ENCODE assay signal across 8 cellular contexts in the genomic region with DNA sequence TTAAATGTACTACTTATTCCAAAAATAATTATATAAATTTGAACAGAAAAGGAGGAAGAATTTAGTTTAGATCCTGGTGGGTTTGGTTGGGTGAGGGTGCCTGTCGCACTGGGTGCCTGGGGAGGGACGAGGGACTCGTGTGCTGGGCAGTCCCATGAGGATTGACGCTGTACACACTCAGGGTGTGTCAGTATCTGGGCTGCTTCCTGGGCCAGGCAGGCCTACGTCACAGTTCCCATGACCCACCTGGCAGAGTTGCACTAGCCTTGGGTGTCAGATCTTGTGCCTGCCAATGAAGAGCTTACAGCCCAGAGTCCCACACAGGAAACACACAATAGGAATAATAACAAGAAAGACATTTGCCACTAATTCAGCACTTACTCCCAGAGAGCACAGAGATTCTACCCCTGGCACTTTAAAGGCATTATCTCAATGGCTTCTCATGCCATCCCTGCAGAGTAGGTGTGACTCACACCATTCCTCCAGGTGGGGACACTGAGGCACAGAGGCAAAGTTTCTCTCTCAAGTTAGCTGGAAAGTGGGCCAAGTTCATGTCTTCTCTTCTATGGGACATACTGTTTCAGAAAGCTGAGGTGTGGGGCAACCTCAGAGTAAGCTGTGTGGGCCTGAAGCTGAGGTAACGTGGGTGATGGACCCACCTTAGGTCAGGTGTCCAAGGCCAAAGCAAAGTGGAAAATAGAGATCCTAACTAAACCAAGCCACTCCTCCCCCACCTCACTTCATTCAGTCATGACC. TPM values are rescaled to one million over a fixed set of nuclear protein-coding genes. Genes with fewer than 3 reads are reported as not detected.
DNase-seq lines count a peak whose midpoint lies in the region; TF ChIP-seq lines count a peak whose summit lies in the region.

No MANE protein-coding gene starts in this region.

- peaks cover 25% of the 10 kb centered on the region for H3K4me1 ChIP-seq in mesenchymal stem cell (ENCODE audit: control insufficient read depth, insufficient read depth, low read depth, low read length)

- no peak overlapping the region for H2AFZ ChIP-seq in mesenchymal stem cell (ENCODE audit: low read depth, low read length)

- no peak overlapping the region for H2BK15ac ChIP-seq in mesenchymal stem cell (ENCODE audit: low read depth, poor library complexity, severe bottlenecking)

- no peak overlapping the region for H4K91ac ChIP-seq in mesenchymal stem cell (ENCODE audit: low read length)

- no peaks in the 10 kb centered on the region for H3K36me3 Mint-ChIP-seq in chondrocyte (ENCODE audit: low read depth)
- peaks cover 20% of the 10 kb centered on the region for H3K36me3 Mint-ChIP-seq in HFFc6 (ENCODE audit: low read depth)

- H3K9ac ChIP-seq in mesenchymal stem cell (ENCODE audit: low read length): peak overlapping the region; percentile 19

- H3K27me3 Mint-ChIP-seq in chondrocyte (ENCODE audit: low read depth) (no peaks in the 10 kb centered on the region), HFFc6 (ENCODE audit: insufficient read depth) (no peaks in the 10 kb centered on the region)

- no peaks in the 10 kb centered on the region for H3K9me3 ChIP-seq in mesenchymal stem cell (ENCODE audit: control insufficient read depth, low read length)

- no peak overlapping the region for H4K8ac ChIP-seq in mesenchymal stem cell (ENCODE audit: low read length)

- 85% methylated on average over 6 of the region's 6 CpGs for WGBS in mesenchymal stem cell

- no peak overlapping the region for H3K14ac ChIP-seq in mesenchymal stem cell (ENCODE audit: low read length in 2 of 2)

- no peak overlapping the region for H3K4ac ChIP-seq in mesenchymal stem cell (ENCODE audit: low read depth in 1 of 2, low read length in 2 of 2)

- no peak overlapping the region for H3K4me2 ChIP-seq in mesenchymal stem cell (ENCODE audit: low read length, poor library complexity, severe bottlenecking)

- no peak overlapping the region for H3K18ac ChIP-seq in mesenchymal stem cell (ENCODE audit: low read depth in 1 of 2, low read length in 2 of 2)

- H3K36me3 ChIP-seq in mesenchymal stem cell (ENCODE audit: control insufficient read depth in 1 of 2, insufficient read depth in 2 of 2, low read depth in 1 of 2, low read length in 2 of 2): peaks cover 23 to 39% of the 10 kb centered on the region in 2 experiments
- peaks cover 5% of the 10 kb centered on the region for H3K36me3 ChIP-seq in brain microvascular endothelial cell (replicated peaks)

- no peak overlapping the region for H3K4me3 ChIP-seq in mesenchymal stem cell (ENCODE audit: insufficient read depth in 1 of 2, low read depth in 1 of 2, low read length in 2 of 2)
- H3K4me3 ChIP-seq in brain microvascular endothelial cell (ENCODE audit: low read depth, low read length): no peak overlapping the region

- DNase-seq in AG20443 (ENCODE audit: low spot score) (peak; percentile 16), NCI-H1436 treated with DMSO at 0.1 percent for 48 hours (lab: John Stamatoyannopoulos, UW) (peak; percentile 13), chondrocyte (ENCODE audit: low spot score) (no peak), mesenchymal stem cell (no peak), brain microvascular endothelial cell (no peak), NCI-H510A treated with DMSO at 0.1 percent for 48 hours (lab: John Stamatoyannopoulos, UW) (no peak), KBM-7 (no peak), HFFc6 (no peak)

- H3K4me1 Mint-ChIP-seq in chondrocyte (ENCODE audit: low read depth): peaks cover 8% of the 10 kb centered on the region
- H3K4me1 Mint-ChIP-seq in HFFc6 (ENCODE audit: low read depth): peaks cover 14% of the 10 kb centered on the region

- H3K27ac Mint-ChIP-seq in chondrocyte (ENCODE audit: unreplicated experiment) (peak overlapping the region; percentile 3), HFFc6 (no peak overlapping the region)

- no peak overlapping the region for H3K27ac ChIP-seq in mesenchymal stem cell (ENCODE audit: low read length, poor library complexity, severe bottlenecking)
- H3K27ac ChIP-seq in brain microvascular endothelial cell: no peak overlapping the region

- H3K9me3 Mint-ChIP-seq in chondrocyte (ENCODE audit: low read depth): no peaks in the 10 kb centered on the region
- H3K9me3 Mint-ChIP-seq in HFFc6: no peaks in the 10 kb centered on the region

- no peak overlapping the region for H2BK12ac ChIP-seq in mesenchymal stem cell (ENCODE audit: low read length in 2 of 2)

- no peak overlapping the region for H2AK5ac ChIP-seq in mesenchymal stem cell (ENCODE audit: low read length, severe bottlenecking)

- H2BK120ac ChIP-seq in mesenchymal stem cell (ENCODE audit: low read depth, low read length): no peak overlapping the region

- in situ Hi-C loops in brain microvascular endothelial cell (cut with HindIII; ENCODE audit: low pct_ligation_motif_present, low sequenced_read_pairs): no loop called here
- in situ Hi-C loops in KBM-7 (cut with MboI; ENCODE audit: low pct_unique_long_range_greater_than_20kb, low sequenced_read_pairs): no loop called here

- H3K79me1 ChIP-seq in mesenchymal stem cell (replicated peaks; ENCODE audit: low read length, poor library complexity, severe bottlenecking): peaks cover 52% of the 10 kb centered on the region

- no peak overlapping the region for H2BK5ac ChIP-seq in mesenchymal stem cell (ENCODE audit: low read depth, low read length, poor library complexity, severe bottlenecking)

- no peak overlapping the region for H3K23ac ChIP-seq in mesenchymal stem cell (ENCODE audit: low read length in 2 of 2)

- H3K4me3 Mint-ChIP-seq in chondrocyte (ENCODE audit: unreplicated experiment) (no peak overlapping the region), HFFc6 (no peak overlapping the region)

- no peaks in the 10 kb centered on the region for H3K27me3 ChIP-seq in mesenchymal stem cell (ENCODE audit: control insufficient read depth in 1 of 2, insufficient read depth in 1 of 2, low read length in 2 of 2)
- H3K27me3 ChIP-seq in brain microvascular endothelial cell (replicated peaks): no peaks in the 10 kb centered on the region

- TF ChIP-seq CTCF in chondrocyte (IDR thresholded peaks at IDR 0.05) (no peak), brain microvascular endothelial cell (IDR thresholded peaks at IDR 0.05; ENCODE audit: low read depth, low read length, missing control alignments) (no peak), HFFc6 (IDR thresholded peaks at IDR 0.05) (no peak)

RNA-seq across cellular contexts. Expression of gene SDCBP2, which starts 1.3 kb away (rescaled TPM):
- total RNA-seq in chondrocyte: 0.89 to 2.3 TPM (median 2.0 TPM) in 3 replicates
- polyA plus RNA-seq in mesenchymal stem cell (2013, experiment 1 of 2): 1.6 TPM
- polyA plus RNA-seq in mesenchymal stem cell (2013, experiment 2 of 2): 1.8 TPM
- 1 to 10 TPM in 1 of 6 experiments, under 1 TPM in 5; 0.51 to 1.5 (median 0.76) TPM for total RNA-seq in HFFc6 (2021; fragmentation: NEBNext Ultra II Directional; extraction: Animal tissue kit (Norgen Biotek cat#: 25700))

Comparison
In these comparisons a context has a peak if more than half of its experiments do, and no peak if none do; other contexts are left out.
1. DNase-seq: peak in AG20443 (single experiment) and NCI-H1436 treated with DMSO at 0.1 percent for 48 hours (single experiment); none in chondrocyte (single experiment), mesenchymal stem cell (single experiment), brain microvascular endothelial cell (single experiment), NCI-H510A treated with DMSO at 0.1 percent for 48 hours (single experiment), KBM-7 (single experiment) and HFFc6 (single experiment).